17 cellular contexts compared by ENCODE assay signal in genomic region chr2:166091439-166091838, GRCh38. TPM values are rescaled to one million over a fixed set of nuclear protein-coding genes. Genes with fewer than 3 reads are reported as not detected.
DNase-seq lines count a peak whose midpoint lies in the region; ATAC-seq and TF ChIP-seq lines count a peak whose summit lies in the region.
"Had no signal": no experiment of that assay in that cellular context is flagged by ENCODE, and none has a peak within 500 bp of the region (broad histone marks: within the 10 kb centered on the region; RNA-seq: fewer than 3 reads in every experiment).

No MANE protein-coding gene starts in this region.

- peak; percentile 28 for DNase-seq in NCI-H1694 treated with DMSO at 0.1 percent for 48 hours (lab: John Stamatoyannopoulos, UW)
- DNase-seq in NCI-H1694 (lab: John Stamatoyannopoulos, UW), result no peak
- peak; percentile 66 for DNase-seq in OCI-M1 (lab: John Stamatoyannopoulos, UW)
- no peak for DNase-seq in dorsolateral prefrontal cortex
- DNase-seq in neural crest cell (ENCODE audit: low read depth, low spot score), result no peak
- no peak for DNase-seq in amygdala (lab: John Stamatoyannopoulos, UW)
- DNase-seq: ACHN; NCI-H510A treated with DMSO at 0.1 percent for 48 hours; small intestine; stimulated activated naive CD8-positive, alpha-beta T cell treated with anti-CD3 and anti-CD28 coated beads, Interleukin-15, Interleukin-2, amounts not matched to agents 100 U/mL and 50 U/mL, for 24 hours; T-helper 1 cell had no signal

- H3K4me3 Mint-ChIP-seq in neural crest cell, result no peak overlapping the region
- H3K4me3 Mint-ChIP-seq: activated naive CD4-positive, alpha-beta T cell treated with anti-CD3 and anti-CD28 coated beads, Interleukin-2, amount 50 U/mL, for 24 hours had no signal

- intact Hi-C loops in dorsolateral prefrontal cortex (cut with DNase I), result no loop called here

- H3K27me3 ChIP-seq in dorsolateral prefrontal cortex, result no peaks in the 10 kb centered on the region
- H3K27me3 ChIP-seq: neutrophil, vagina had no signal

- H3K27ac ChIP-seq in dorsolateral prefrontal cortex, result peak overlapping the region in 55 of 59 donors; percentile 0 to 87 (median 67)
- H3K27ac ChIP-seq: neutrophil, vagina had no signal

- ATAC-seq in GM18505 (IDR thresholded peaks at IDR 0.05; ENCODE audit: unreplicated experiment) (no peak), GM19351 (IDR thresholded peaks at IDR 0.05; ENCODE audit: unreplicated experiment) (no peak)
- ATAC-seq: stimulated activated naive CD8-positive, alpha-beta T cell treated with anti-CD3 and anti-CD28 coated beads, Interleukin-15, Interleukin-2, amounts not matched to agents 100 U/mL and 50 U/mL, for 24 hours had no signal

- H3K9me3 Mint-ChIP-seq in neural crest cell, result peaks cover 4% of the 10 kb centered on the region
- H3K9me3 Mint-ChIP-seq: activated naive CD4-positive, alpha-beta T cell treated with anti-CD3 and anti-CD28 coated beads, Interleukin-2, amount 50 U/mL, for 24 hours had no signal

- no peaks in the 10 kb centered on the region for H3K36me3 Mint-ChIP-seq in neural crest cell (ENCODE audit: low read depth)
- H3K36me3 Mint-ChIP-seq: activated naive CD4-positive, alpha-beta T cell treated with anti-CD3 and anti-CD28 coated beads, Interleukin-2, amount 50 U/mL, for 24 hours had no signal

- peaks cover 32% of the 10 kb centered on the region for H3K4me1 Mint-ChIP-seq in neural crest cell
- H3K4me1 Mint-ChIP-seq: activated naive CD4-positive, alpha-beta T cell treated with anti-CD3 and anti-CD28 coated beads, Interleukin-2, amount 50 U/mL, for 24 hours had no signal

- peak overlapping the region; percentile 36 for H3K27ac Mint-ChIP-seq in neural crest cell (ENCODE audit: unreplicated experiment)
- H3K27ac Mint-ChIP-seq: activated naive CD4-positive, alpha-beta T cell treated with anti-CD3 and anti-CD28 coated beads, Interleukin-2, amount 50 U/mL, for 24 hours had no signal

- peak overlapping the region in 52 of 59 donors; percentile 2 to 57 (median 35) for H3K4me3 ChIP-seq in dorsolateral prefrontal cortex
- H3K4me3 ChIP-seq: vagina had no signal

- no peaks in the 10 kb centered on the region for H3K27me3 Mint-ChIP-seq in neural crest cell (ENCODE audit: low read depth)

- TF ChIP-seq POLR2A in GM18505 (IDR thresholded peaks at IDR 0.05; ENCODE audit: borderline replicate concordance, extremely low read depth, insufficient read depth, insufficient read length), result no peak

- TF ChIP-seq CTCF in dorsolateral prefrontal cortex (IDR thresholded peaks at IDR 0.05 in 54 of 56, conservative IDR thresholded peaks at IDR 0.05 in 2 of 56; ENCODE audit: low read depth in 1 of 56, partially characterized antibody in 56 of 56) (no peak), neural crest cell (conservative IDR thresholded peaks at IDR 0.05) (no peak)

RNA-seq across cellular contexts. Expression of gene SCN1A, which starts 36.4 kb away (rescaled TPM):
- 100 to 1,000 TPM in 102 of 120 experiments, 10 to 100 TPM in 18; 37.7 to 222 (median 143) TPM for total RNA-seq in dorsolateral prefrontal cortex
- total RNA-seq in neural crest cell, result 7.7 and 8.6 TPM in 2 replicates
- total RNA-seq: lung microvascular endothelial cell, vagina had no signal

Comparison
In these comparisons a context has a peak if more than half of its experiments do, and no peak if none do; other contexts are left out.
1. DNase-seq: peak in NCI-H1694 treated with DMSO at 0.1 percent for 48 hours (single experiment) and OCI-M1 (single experiment); none in NCI-H1694 (single experiment), dorsolateral prefrontal cortex (0 of 10), neural crest cell (single experiment) and amygdala (0 of 56).